In genomic region chr13:49779721-49780120, GRCh38 we compare ENCODE assay signal across 23 cellular contexts.
"Had no signal": no experiment of that assay in that cellular context is flagged by ENCODE, and none has a peak within 500 bp of the region (broad histone marks: within the 10 kb centered on the region; RNA-seq: fewer than 3 reads in every experiment).

No MANE protein-coding gene starts in this region.

- ATAC-seq: esophagus mucosa; gastrocnemius medialis; left ventricle myocardium superior; naive thymus-derived CD4-positive, alpha-beta T cell; stimulated activated naive B cell treated with anti-CD40 and anti-IgM and Interleukin-4, amounts not matched to agents 10 μg/mL and 1 μg/mL and 100 μg/mL, for 72 hours had no signal

- DNase-seq: cortex of kidney; dorsolateral prefrontal cortex; effector CD8-positive, alpha-beta T cell; gastrocnemius medialis; glutamatergic neuron; islet precursor cell; left ventricle myocardium superior; mesendoderm; naive thymus-derived CD4-positive, alpha-beta T cell; posterior cingulate gyrus; sigmoid colon; stimulated activated CD4-positive, alpha-beta T cell treated with anti-CD3 and anti-CD28 coated beads, Interleukin-2, amount 100 ng/mL, for 24 hours; stimulated activated CD4-positive, alpha-beta T cell treated with anti-CD3 and anti-CD28 coated beads, Interleukin-4, amount 100 ng/mL, for 4 hours; stimulated activated naive B cell treated with anti-CD40 and anti-IgM and Interleukin-4, amounts not matched to agents 10 μg/mL and 1 μg/mL and 100 μg/mL, for 72 hours; stomach; substantia nigra; upper lobe of left lung; uterus had no signal

- H3K9me3 Mint-ChIP-seq: naive thymus-derived CD4-positive, alpha-beta T cell; stimulated activated naive B cell treated with anti-CD40 and anti-IgM and Interleukin-4, amounts not matched to agents 10 μg/mL and 1 μg/mL and 100 μg/mL, for 72 hours had no signal

- H3K27me3 ChIP-seq: dorsolateral prefrontal cortex, gastrocnemius medialis, neutrophil, right atrium auricular region, sigmoid colon, stomach, upper lobe of left lung, uterus had no signal

- H3K36me3 ChIP-seq: gastrocnemius medialis, neutrophil, right atrium auricular region, sigmoid colon, stomach, thoracic aorta, upper lobe of left lung, uterus had no signal

- H3K4me3 Mint-ChIP-seq: stimulated activated naive B cell treated with anti-CD40 and anti-IgM and Interleukin-4, amounts not matched to agents 10 μg/mL and 1 μg/mL and 100 μg/mL, for 72 hours had no signal

- H3K27me3 Mint-ChIP-seq: naive thymus-derived CD4-positive, alpha-beta T cell; stimulated activated naive B cell treated with anti-CD40 and anti-IgM and Interleukin-4, amounts not matched to agents 10 μg/mL and 1 μg/mL and 100 μg/mL, for 72 hours had no signal

- H3K4me3 ChIP-seq: dorsolateral prefrontal cortex, gastrocnemius medialis, right atrium auricular region, sigmoid colon, skin epidermis, stomach, thoracic aorta, upper lobe of left lung, uterus had no signal

- H3K27ac ChIP-seq: dorsolateral prefrontal cortex, gastrocnemius medialis, neutrophil, right atrium auricular region, sigmoid colon, skin epidermis, stomach, thoracic aorta, upper lobe of left lung, uterus had no signal

- H3K27ac Mint-ChIP-seq: naive thymus-derived CD4-positive, alpha-beta T cell; stimulated activated naive B cell treated with anti-CD40 and anti-IgM and Interleukin-4, amounts not matched to agents 10 μg/mL and 1 μg/mL and 100 μg/mL, for 72 hours had no signal

- H3K9me3 ChIP-seq: gastrocnemius medialis, neutrophil, right atrium auricular region, sigmoid colon, stomach, thoracic aorta, upper lobe of left lung, uterus had no signal
